8 cellular contexts compared by ENCODE assay signal in the genomic region with DNA sequence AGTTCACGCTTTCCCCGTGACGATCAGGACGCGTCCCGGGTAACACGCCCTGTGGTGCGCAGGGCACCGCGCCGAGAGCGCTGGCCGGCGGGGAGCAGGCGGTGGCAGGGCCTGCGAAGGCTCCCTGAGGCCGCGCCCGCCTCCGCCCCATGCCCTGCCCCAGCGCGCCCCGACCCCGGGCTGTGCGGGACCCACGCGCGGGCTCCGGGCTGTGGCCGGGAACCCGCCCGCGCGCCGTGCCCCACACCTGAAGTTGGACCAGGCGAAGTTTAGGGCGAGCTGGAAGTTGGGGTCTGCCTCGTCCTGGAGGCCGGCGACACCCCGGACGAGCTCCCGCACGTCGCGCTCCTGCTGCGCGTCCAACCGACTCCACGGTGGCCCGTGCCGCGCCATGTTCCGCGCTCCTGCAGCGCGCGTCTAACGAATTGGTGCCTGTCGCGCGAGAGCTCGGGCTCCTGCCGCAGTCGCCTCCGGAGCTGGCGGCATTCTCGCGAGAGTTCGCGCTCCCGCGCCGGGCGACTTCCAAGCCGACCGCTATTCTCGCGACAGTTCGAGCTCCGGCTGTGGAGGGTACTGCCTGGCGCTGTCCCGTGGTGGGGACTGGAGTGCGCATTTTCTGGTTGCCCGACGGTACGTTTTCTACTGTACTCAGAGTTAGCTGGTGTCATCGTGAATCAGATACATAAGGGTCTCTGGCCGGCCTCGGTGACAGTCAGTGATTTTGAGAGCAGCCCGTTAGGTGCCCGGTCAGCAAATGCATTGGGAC.
DNase-seq lines count a peak whose midpoint lies in the region; ATAC-seq and TF ChIP-seq lines count a peak whose summit lies in the region.

A gene (minus strand): TSS at position 419 of the 766 bp plus-strand sequence. CDS start 26 bp downstream, at position 393.

- H3K27ac ChIP-seq in 22Rv1, result peak within 1 kb of the TSS; percentile 80

- H3K4me3 ChIP-seq in retinal pigment epithelial cell (ENCODE audit: low read length), result peak within 1 kb of the TSS; percentile 64

- DNase-seq in NCI-H2081 (lab: John Stamatoyannopoulos, UW) (peak; percentile 97), T-helper 9 cell (peak; percentile 95), astrocyte of the hippocampus (ENCODE audit: low read depth, low spot score) (peak; percentile 99), hypothalamus (lab: John Stamatoyannopoulos, UW) (peak; percentile 31 to 97 (median 86)), retinal pigment epithelial cell (ENCODE audit: low read depth) (peak; percentile 93)

- peak; percentile 90 for ATAC-seq in GM18517 (IDR thresholded peaks at IDR 0.05; ENCODE audit: unreplicated experiment)
- peak; percentile 91 for ATAC-seq in HG03039 (IDR thresholded peaks at IDR 0.05; ENCODE audit: unreplicated experiment)

- TF ChIP-seq CTCF in 22Rv1 (IDR thresholded peaks at IDR 0.05), result 0 out of 2 replicates have a peak, but pooled peaks have one; percentile 15
- TF ChIP-seq CTCF in retinal pigment epithelial cell (conservative IDR thresholded peaks at IDR 0.05; ENCODE audit: low read depth, low read length), result peak; percentile 30

Comparison
In these comparisons a context has a peak if more than half of its experiments do, and no peak if none do; other contexts are left out.
1. Peak in every context shown above with its lines: DNase-seq, ATAC-seq, H3K4me3 ChIP-seq and H3K27ac ChIP-seq.